8 cellular contexts compared by ENCODE assay signal in the genomic region with DNA sequence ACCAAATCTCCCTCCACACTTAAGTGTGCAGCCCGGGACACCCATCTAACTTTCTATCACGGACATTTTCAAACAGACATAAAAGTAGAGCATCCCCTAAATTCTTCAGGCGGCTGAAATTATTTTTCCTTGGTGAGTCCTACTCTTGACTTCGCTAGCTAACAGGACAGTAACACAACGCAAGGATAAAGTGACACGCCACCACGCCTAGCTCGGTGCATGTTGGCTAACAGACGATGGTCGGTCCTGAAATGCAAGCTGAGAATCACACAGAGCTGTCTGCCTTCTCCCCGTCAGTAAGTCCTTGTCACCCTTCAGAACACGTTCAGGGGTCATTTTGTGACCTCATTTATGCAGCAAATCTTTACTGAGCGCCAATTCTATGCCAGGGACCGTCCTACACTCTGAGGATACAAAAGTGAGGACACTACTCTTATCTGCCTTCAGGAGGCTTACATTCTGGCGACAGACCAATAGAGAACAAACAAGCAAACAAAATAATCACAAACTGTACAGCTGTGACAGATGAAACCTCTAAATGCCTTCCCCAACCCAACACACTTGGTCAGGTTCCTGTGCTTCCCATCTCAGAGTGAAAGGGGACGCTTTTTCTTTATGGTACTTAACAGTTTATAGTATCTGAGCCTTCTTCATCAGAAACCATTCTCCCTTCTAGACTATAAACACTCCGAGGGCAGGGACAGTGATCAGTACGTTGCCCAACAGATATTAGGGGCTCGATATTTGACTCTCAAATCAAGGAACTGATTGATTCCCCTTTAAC. TPM values are rescaled to one million over a fixed set of nuclear protein-coding genes. Genes with fewer than 3 reads are reported as not detected.
DNase-seq lines count a peak whose midpoint lies in the region; ATAC-seq and TF ChIP-seq lines count a peak whose summit lies in the region.

No MANE protein-coding gene starts in this region.

- ATAC-seq in heart right ventricle (no peak), Right ventricle myocardium inferior (no peak), HG03571 (IDR thresholded peaks at IDR 0.05; ENCODE audit: unreplicated experiment) (no peak)

- peaks cover 10% of the 10 kb centered on the region for H3K4me1 Mint-ChIP-seq in MCF 10A (ENCODE audit: insufficient read depth, unreplicated experiment)

- POLR2A ChIA-PET in MCF 10A (lab: Yijun Ruan, JAX) = interaction anchor here (0.8 to 1.4 kb wide), 2 partner anchors 13 to 25 kb away, joined by 3 to 8 read pairs; no protein-coding TSS in a partner anchor

- H3K27ac Mint-ChIP-seq in MCF 10A (ENCODE audit: low read depth, unreplicated experiment) = peak overlapping the region; percentile 68

- DNase-seq in heart right ventricle (no peak), Right ventricle myocardium inferior (ENCODE audit: missing footprints) (no peak), MCF 10A (ENCODE audit: unreplicated experiment) (no peak), uterus (no peak), NOMO-1 treated with dmso at 0.1 percent for 144 hours (lab: John Stamatoyannopoulos, UW; ENCODE audit: unreplicated experiment) (no peak), Ammon's horn (ENCODE audit: low spot score) (no peak)

- WGBS in heart right ventricle, 2 donors = 79% methylated on average over 19 of the region's 19 CpGs
- 94% methylated on average over 19 of the region's 19 CpGs for WGBS in mesodermal cell (ENCODE audit: insufficient coverage in 2 of 2), 2 experiments

- intact Hi-C loops in heart right ventricle (cut with DNase I) (no loop called here), Right ventricle myocardium inferior (cut with DNase I) (no loop called here), MCF 10A (cut with micrococcal nuclease) (no loop called here), uterus (cut with DNase I; ENCODE audit: low total_unique reads) (no loop called here)

- peak overlapping the region; percentile 71 for H3K4me3 Mint-ChIP-seq in MCF 10A (ENCODE audit: unreplicated experiment)

- no peak for TF ChIP-seq CTCF in heart right ventricle (IDR thresholded peaks at IDR 0.05)
- no peak for TF ChIP-seq CTCF in MCF 10A (IDR thresholded peaks at IDR 0.05; ENCODE audit: unreplicated experiment)
- TF ChIP-seq CTCF in uterus (IDR thresholded peaks at IDR 0.05) = no peak

- CTCF ChIA-PET in MCF 10A (lab: Yijun Ruan, JAX) = no interaction called here

- H3K4me3 ChIP-seq in heart right ventricle (peak overlapping the region; percentile 77 to 100 (median 98)), mesodermal cell (ENCODE audit: extremely low read depth, insufficient read depth, low read length, poor library complexity, severe bottlenecking) (peak overlapping the region; percentile 98), uterus (peak overlapping the region; percentile 79 to 93)

- TF ChIP-seq POLR2A in uterus (IDR thresholded peaks at IDR 0.05) = no peak

- no peaks in the 10 kb centered on the region for H3K9me3 Mint-ChIP-seq in MCF 10A (ENCODE audit: unreplicated experiment)

- peak overlapping the region in 8 of 10 donors; percentile 79 to 91 (median 89) for H3K27ac ChIP-seq in heart right ventricle
- no peak overlapping the region for H3K27ac ChIP-seq in mesodermal cell (ENCODE audit: low read depth, low read length, severe bottlenecking)
- H3K27ac ChIP-seq in uterus = peak overlapping the region; percentile 86 to 87

- BruUV-seq in MCF 10A (replicated peaks; lab: Mats Ljungman, UMichigan) = TSS peak; percentile 9

- H3K27me3 Mint-ChIP-seq in MCF 10A (ENCODE audit: insufficient read depth, unreplicated experiment) = no peaks in the 10 kb centered on the region

- peaks cover 11% of the 10 kb centered on the region for H3K36me3 Mint-ChIP-seq in MCF 10A (ENCODE audit: insufficient read depth, unreplicated experiment)

- H3K27me3 ChIP-seq in heart right ventricle = no peaks in the 10 kb centered on the region
- H3K27me3 ChIP-seq in uterus = no peaks in the 10 kb centered on the region

- H3K9me3 ChIP-seq in heart right ventricle (no peaks in the 10 kb centered on the region), mesodermal cell (ENCODE audit: control insufficient read depth, low read length) (no peaks in the 10 kb centered on the region), uterus (no peaks in the 10 kb centered on the region)

- H3K4me1 ChIP-seq in heart right ventricle = peaks cover 3 to 42% (median 12%) of the 10 kb centered on the region in 9 donors
- no peaks in the 10 kb centered on the region for H3K4me1 ChIP-seq in mesodermal cell (ENCODE audit: control insufficient read depth, insufficient read depth, low read length, poor library complexity, severe bottlenecking)
- no peaks in the 10 kb centered on the region for H3K4me1 ChIP-seq in uterus

- H3K36me3 ChIP-seq in heart right ventricle (peaks cover 0 to 14% (median 8%) of the 10 kb centered on the region in 9 donors), mesodermal cell (ENCODE audit: control insufficient read depth, insufficient read depth, low read length) (peaks cover 37% of the 10 kb centered on the region), uterus (no peaks in the 10 kb centered on the region)

RNA-seq across cellular contexts. Expression of gene NTAN1, which starts 1.3 kb away (rescaled TPM):
- total RNA-seq in heart right ventricle (10 to 100 TPM; 13.7 to 40.1 (median 20.9) TPM), Right ventricle myocardium inferior (26.0 TPM), MCF 10A (2022) (18.9 and 20.6 TPM in 2 replicates), uterus (10 to 100 TPM; 20.3 to 41.5 (median 34.8) TPM)
- polyA plus RNA-seq in heart right ventricle = 10 to 100 TPM; 32.4 to 36.1 TPM
- 108 TPM for polyA plus RNA-seq in mesodermal cell (2013, experiment 1 of 2)
- 100 TPM for polyA plus RNA-seq in mesodermal cell (2013, experiment 2 of 2)

RNA-seq across cellular contexts. Expression of gene RRN3, which starts 39.5 kb away (rescaled TPM):
- 10 to 100 TPM; 18.1 to 31.9 (median 24.7) TPM for total RNA-seq in heart right ventricle
- polyA plus RNA-seq in heart right ventricle = 10 to 100 TPM in 1 of 2 donors, 1 to 10 TPM in 1; 9.9 to 10.7 TPM
- total RNA-seq in Right ventricle myocardium inferior = 21.5 TPM
- total RNA-seq in MCF 10A (2022) = 38.8 and 39.7 TPM in 2 replicates
- polyA plus RNA-seq in mesodermal cell (2013, experiment 1 of 2) = 15.7 TPM
- polyA plus RNA-seq in mesodermal cell (2013, experiment 2 of 2) = 15.5 TPM
- total RNA-seq in uterus = 10 to 100 TPM; 24.7 to 56.9 (median 38.1) TPM
